ENCODE assay signal across 1 cellular context in genomic region chr4:1775731-1776500, GRCh38.
TF ChIP-seq lines count a peak whose summit lies in the region.

No MANE protein-coding gene starts in this region.

TF ChIP-seq in H1, 55 proteins besides CTCF, POLR2A, EP300 and RAD21:
- TF ChIP-seq GABPA (IDR thresholded peaks at IDR 0.05; ENCODE audit: borderline replicate concordance, insufficient read depth, low read length) (0 out of 2 replicates have a peak, but pooled peaks have one; percentile 36), PHF8 (conservative IDR thresholded peaks at IDR 0.05; ENCODE audit: low read depth, low read length) (no peak), SUZ12 (IDR thresholded peaks at IDR 0.05; ENCODE audit: low read length) (no peak), ATF3 (IDR thresholded peaks at IDR 0.05; ENCODE audit: insufficient read depth, low read depth, low read length) (no peak), HDAC6 (IDR thresholded peaks at IDR 0.05; ENCODE audit: low read depth, low read length) (no peak), TAF1 (IDR thresholded peaks at IDR 0.05; ENCODE audit: low read depth, low read length) (no peak), SIX5 (IDR thresholded peaks at IDR 0.05; ENCODE audit: low read depth, low read length) (no peak)
